Comparison of ENCODE assay signal across 36 cellular contexts in the genomic region with DNA sequence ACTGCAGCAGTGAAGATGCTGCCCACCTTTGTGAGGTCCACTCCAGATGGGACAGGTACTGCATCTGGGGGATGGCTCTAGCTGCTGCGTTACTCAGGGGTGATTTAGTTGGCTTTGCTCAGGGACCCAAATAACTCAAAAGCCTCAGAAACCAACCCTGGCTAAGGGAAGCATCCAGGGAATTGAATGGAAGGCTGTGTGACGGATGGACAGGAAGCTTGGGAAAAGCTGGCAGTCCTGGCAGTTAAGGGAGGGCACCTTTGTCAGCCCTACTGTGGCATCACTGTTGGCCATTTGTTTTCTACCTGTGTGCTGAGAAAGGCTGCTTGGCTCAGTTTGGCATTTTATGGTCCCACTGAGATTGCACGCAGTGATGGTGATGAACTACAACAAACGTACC.
"Had no signal": no experiment of that assay in that cellular context is flagged by ENCODE, and none has a peak within 500 bp of the region (broad histone marks: within the 10 kb centered on the region; RNA-seq: fewer than 3 reads in every experiment).

No MANE protein-coding gene starts in this region.

- DNase-seq: activated CD4-positive, alpha-beta T cell treated with anti-CD3 and anti-CD28 coated beads for 36 hours; activated CD4-positive, alpha-beta T cell treated with anti-CD3 and anti-CD28 coated beads, Interleukin-2, amount 10 ng/mL, durations not matched to agents 7 days and 5 days; activated CD4-positive, alpha-beta T cell treated with anti-CD3 and anti-CD28 coated beads, Interleukin-2, amount 50 U/mL, for 48 hours; activated CD8-positive, alpha-beta T cell treated with anti-CD3 and anti-CD28 coated beads, Interleukin-2, amount 10 ng/mL, durations not matched to agents 7 days and 5 days; activated gamma-delta T cell; activated naive CD4-positive, alpha-beta T cell treated with Interleukin-2 at 50 U/mL for 16 hours; activated naive CD8-positive, alpha-beta T cell treated with anti-CD3 and anti-CD28 coated beads, Interleukin-2, amount 10 ng/mL, durations not matched to agents 7 days and 5 days; activated T-cell treated with anti-CD3 and anti-CD28 coated beads, Interleukin-2, amount 50 U/mL, for 24 hours; body of pancreas; caudate nucleus; KG1; MM.1S; NCI-H1092 treated with DMSO at 0.1 percent for 48 hours; NCI-H1417; NCI-H146; NCI-H187; NCI-H2029 treated with DMSO at 0.1 percent for 48 hours; NCI-H2107; NCI-H2171; NCI-H510A; NCI-H526; NCI-H748 treated with DMSO at 0.1 percent for 48 hours; NK-92 treated with Interleukin-12 subunit alpha and Interleukin-12 subunit beta, amount 100 ng/mL, for 24 hours; PC-3; Peyer's patch; Right ventricle myocardium superior; SJCRH30 had no signal

- FAIRE-seq: astrocyte, TTC549 had no signal

- H3K27me3 ChIP-seq: body of pancreas, breast epithelium, Peyer's patch, SJCRH30 had no signal

- H3K27ac ChIP-seq: body of pancreas, breast epithelium, Peyer's patch, RWPE1, SJCRH30, SK-N-MC had no signal

- H3K27me3 Mint-ChIP-seq: activated CD4-positive, alpha-beta T cell treated with anti-CD3 and anti-CD28 coated beads for 36 hours; activated CD4-positive, alpha-beta T cell treated with anti-CD3 and anti-CD28 coated beads, Interleukin-2, amount 10 ng/mL, durations not matched to agents 7 days and 5 days; activated naive CD4-positive, alpha-beta T cell treated with anti-CD3 and anti-CD28 coated beads, Interleukin-2, amount 50 U/mL, for 24 hours; activated naive CD8-positive, alpha-beta T cell treated with anti-CD3 and anti-CD28 coated beads, Interleukin-2, amount 10 ng/mL, durations not matched to agents 7 days and 5 days; activated T-cell treated with anti-CD3 and anti-CD28 coated beads, Interleukin-2, amount 50 U/mL, for 24 hours had no signal

- H3K27ac Mint-ChIP-seq: activated CD4-positive, alpha-beta T cell treated with anti-CD3 and anti-CD28 coated beads for 36 hours; activated CD4-positive, alpha-beta T cell treated with anti-CD3 and anti-CD28 coated beads, Interleukin-2, amount 10 ng/mL, durations not matched to agents 7 days and 5 days; activated CD8-positive, alpha-beta T cell treated with anti-CD3 and anti-CD28 coated beads, Interleukin-2, amount 10 ng/mL, durations not matched to agents 7 days and 5 days; activated naive CD4-positive, alpha-beta T cell treated with anti-CD3 and anti-CD28 coated beads, Interleukin-2, amount 50 U/mL, for 24 hours; activated T-cell treated with anti-CD3 and anti-CD28 coated beads, Interleukin-2, amount 50 U/mL, for 24 hours; activated T-helper 2 cell treated with anti-CD3 and anti-CD28 coated beads, Interferon-gamma antibody, Interleukin-2, Interleukin-4, amounts not matched to agents 10 μg/mL and 5 μg/mL and 100 μg/mL, durations not matched to agents 14 hours and 24 hours and 36 hours; T-helper 2 cell treated with Interferon-gamma antibody and Interleukin-4, amounts not matched to agents 5 μg/mL and 100 μg/mL, for 36 hours had no signal

- H3K4me3 Mint-ChIP-seq: activated CD4-positive, alpha-beta T cell treated with anti-CD3 and anti-CD28 coated beads for 36 hours; activated CD4-positive, alpha-beta T cell treated with anti-CD3 and anti-CD28 coated beads, Interleukin-2, amount 10 ng/mL, durations not matched to agents 7 days and 5 days; activated CD8-positive, alpha-beta T cell treated with anti-CD3 and anti-CD28 coated beads, Interleukin-2, amount 10 ng/mL, durations not matched to agents 7 days and 5 days; activated naive CD4-positive, alpha-beta T cell treated with anti-CD3 and anti-CD28 coated beads, Interleukin-2, amount 50 U/mL, for 24 hours; activated naive CD8-positive, alpha-beta T cell treated with anti-CD3 and anti-CD28 coated beads, Interleukin-2, amount 10 ng/mL, durations not matched to agents 7 days and 5 days; activated T-cell treated with anti-CD3 and anti-CD28 coated beads, Interleukin-2, amount 50 U/mL, for 24 hours; T-helper 2 cell treated with Interferon-gamma antibody and Interleukin-4, amounts not matched to agents 5 μg/mL and 100 μg/mL, for 36 hours had no signal

- H3K4me3 ChIP-seq: body of pancreas, breast epithelium, Peyer's patch, SJCRH30, SK-N-MC had no signal

- H3K9me3 ChIP-seq: body of pancreas, breast epithelium, Peyer's patch, SJCRH30 had no signal

- H3K9me3 Mint-ChIP-seq: activated CD4-positive, alpha-beta T cell treated with anti-CD3 and anti-CD28 coated beads, Interleukin-2, amount 10 ng/mL, durations not matched to agents 7 days and 5 days; activated naive CD4-positive, alpha-beta T cell treated with anti-CD3 and anti-CD28 coated beads, Interleukin-2, amount 50 U/mL, for 24 hours; activated naive CD8-positive, alpha-beta T cell treated with anti-CD3 and anti-CD28 coated beads, Interleukin-2, amount 10 ng/mL, durations not matched to agents 7 days and 5 days; activated T-cell treated with anti-CD3 and anti-CD28 coated beads, Interleukin-2, amount 50 U/mL, for 24 hours; activated T-helper 2 cell treated with anti-CD3 and anti-CD28 coated beads, Interferon-gamma antibody, Interleukin-2, Interleukin-4, amounts not matched to agents 10 μg/mL and 5 μg/mL and 100 μg/mL, durations not matched to agents 14 hours and 24 hours and 36 hours; T-helper 2 cell treated with Interferon-gamma antibody and Interleukin-4, amounts not matched to agents 5 μg/mL and 100 μg/mL, for 36 hours had no signal

- H3K36me3 ChIP-seq: breast epithelium had no signal

- ATAC-seq: activated CD4-positive, alpha-beta T cell treated with anti-CD3 and anti-CD28 coated beads for 36 hours; activated CD4-positive, CD25-positive, alpha-beta regulatory T cell treated with anti-CD3 and anti-CD28 coated beads, Interleukin-2, amount 50 U/mL, for 24 hours; activated CD8-positive, alpha-beta T cell treated with anti-CD3 and anti-CD28 coated beads, Interleukin-2, amount 10 ng/mL, durations not matched to agents 7 days and 5 days; body of pancreas; PC-3 had no signal
